In the genomic region with DNA sequence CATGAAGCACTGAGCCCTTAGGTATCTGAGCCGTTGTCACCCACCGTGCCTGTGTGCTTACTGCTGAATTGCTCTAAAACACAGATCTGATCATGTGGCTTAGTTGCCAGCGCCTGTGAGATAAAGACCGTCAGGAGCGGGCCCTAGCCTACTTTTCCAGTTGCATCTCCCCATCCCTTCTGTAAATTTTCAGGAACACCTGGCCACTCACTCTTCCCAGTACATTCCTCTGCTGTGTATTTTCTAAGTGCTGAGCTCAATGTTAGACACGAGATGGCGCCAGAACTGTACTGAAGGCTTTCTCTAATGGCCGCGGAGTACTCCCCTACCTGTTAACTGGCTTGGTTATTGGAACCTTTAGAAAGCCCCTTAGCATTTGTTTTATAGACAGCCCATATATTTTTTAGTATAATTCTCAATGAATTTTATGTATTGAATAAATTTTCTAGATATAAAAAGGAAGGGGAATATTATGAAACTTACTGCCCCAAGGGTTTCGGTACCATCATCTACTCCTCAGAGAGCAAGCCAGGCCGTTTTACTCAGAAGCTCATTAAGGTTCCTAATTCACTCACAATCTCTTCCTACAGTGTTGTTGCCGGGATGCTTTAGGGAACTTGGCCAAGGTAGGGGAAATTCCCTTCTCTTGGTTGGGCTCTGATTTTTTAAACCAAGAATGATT, we compare ENCODE assay signal across 8 cellular contexts. TPM values are rescaled to one million over a fixed set of nuclear protein-coding genes. Genes with fewer than 3 reads are reported as not detected.
DNase-seq lines count a peak whose midpoint lies in the region; ATAC-seq, FAIRE-seq and TF ChIP-seq lines count a peak whose summit lies in the region.

No MANE protein-coding gene starts in this region.

- intact Hi-C loops in K562 (cut with micrococcal nuclease) = loop anchor here (1.0 to 10.0 kb wide), 11 partner anchors 218 to 1026 kb away; a partner anchor contains a TSS

- peak; percentile 30 for DNase-seq in GM04504 (ENCODE audit: low read depth)
- DNase-seq in LHCN-M2 (ENCODE audit: low read depth) = peak; percentile 53
- peak; percentile 16 for DNase-seq in SK-N-MC (ENCODE audit: low read depth, low spot score)
- DNase-seq in K562 (ENCODE audit: extremely low read depth in 1 of 4, low spot score in 3 of 4) = peak; percentile 63 to 83 (median 70)
- DNase-seq in immature natural killer cell = peak; percentile 53 to 62 (median 62)

- H3K4me3 Mint-ChIP-seq in immature natural killer cell = peak overlapping the region; percentile 81 to 95 (median 92)

- H3K27ac ChIP-seq in 22Rv1 (no peak overlapping the region), SK-N-MC (no peak overlapping the region), K562 (ENCODE audit: extremely low read depth, low read depth, low read length) (no peak overlapping the region), skin epidermis (peak overlapping the region in 4 of 21 experiments; percentile 65 to 83 (median 82))

- in situ Hi-C loops in K562 (cut with MboI) = loop anchor here (5.0 kb wide), 1 partner anchor 226 kb away; a partner anchor contains a TSS

- peak; percentile 82 for TF ChIP-seq CTCF in 22Rv1 (IDR thresholded peaks at IDR 0.05)
- TF ChIP-seq CTCF in K562 (IDR thresholded peaks at IDR 0.05 in 2 of 3, conservative IDR thresholded peaks at IDR 0.05 in 1 of 3; ENCODE audit: insufficient read depth in 2 of 3, low read depth in 1 of 3, low read length in 3 of 3) = peak; percentile 88 to 96 (median 90)

- peaks cover 16 to 22% (median 20%) of the 10 kb centered on the region in 3 donors for H3K36me3 Mint-ChIP-seq in immature natural killer cell

- TF ChIP-seq EP300 in K562 (IDR thresholded peaks at IDR 0.05; ENCODE audit: low read length) = 0 out of 2 replicates have a peak, but pooled peaks have one; percentile 5

- 21% methylated on average over 12 of the region's 12 CpGs for WGBS in K562 (ENCODE audit: insufficient coverage, low coverage, missing lambda C conversion rate)

- peaks cover 2 to 6% (median 5%) of the 10 kb centered on the region in 3 donors for H3K27me3 Mint-ChIP-seq in immature natural killer cell (ENCODE audit: low read depth in 3 of 3)

- ATAC-seq in K562 = peak; percentile 80
- no peak for ATAC-seq in GM18520 (IDR thresholded peaks at IDR 0.05; ENCODE audit: unreplicated experiment)

- no peak overlapping the region for H3K9ac ChIP-seq in SK-N-MC (ENCODE audit: insufficient read length)
- peak overlapping the region in 1 of 2 experiments; percentile 61; a peak in 1 of 4 replicates for H3K9ac ChIP-seq in K562 (ENCODE audit: insufficient read depth in 1 of 2, low read depth in 2 of 2, low read length in 2 of 2)

- H3K4me3 ChIP-seq in SK-N-MC (no peak overlapping the region), K562 (peak overlapping the region; percentile 42; the same call in 1 of the 2 replicates), skin epidermis (peak overlapping the region in 4 of 7 experiments; percentile 55 to 65 (median 58))

- H2AFZ ChIP-seq in K562 (ENCODE audit: low read depth, low read length) = peak overlapping the region; percentile 88

- peak overlapping the region; percentile 84 for H3K4me2 ChIP-seq in K562 (ENCODE audit: insufficient read depth, low read length)

- no peaks in the 10 kb centered on the region for H3K79me2 ChIP-seq in K562 (ENCODE audit: control insufficient read depth, insufficient read depth, low read length)

- peaks cover 0 to 7% of the 10 kb centered on the region in 2 experiments; a peak in 3 of 5 replicates for H3K27me3 ChIP-seq in K562 (ENCODE audit: control insufficient read depth in 2 of 2, insufficient read depth in 2 of 2, low read length in 2 of 2)

- peaks cover 9 to 24% (median 15%) of the 10 kb centered on the region in 6 donors for H3K9me3 Mint-ChIP-seq in immature natural killer cell

- H3K36me3 ChIP-seq in SK-N-MC (ENCODE audit: insufficient read depth, low read length) = no peaks in the 10 kb centered on the region
- no peaks in the 10 kb centered on the region for H3K36me3 ChIP-seq in K562 (ENCODE audit: control insufficient read depth, insufficient read depth, low read length)

- no peaks in the 10 kb centered on the region for H4K20me1 ChIP-seq in K562 (replicated peaks; ENCODE audit: control insufficient read depth, insufficient read depth, low read length)

- TF ChIP-seq RAD21 in K562 (CRISPR knock-in tag; conservative IDR thresholded peaks at IDR 0.05 in 1 of 2, IDR thresholded peaks at IDR 0.05 in 1 of 2) = peak; percentile 92 to 96

- CTCF ChIA-PET in K562 (lab: Yijun Ruan, JAX; ENCODE audit: low intra/inter-chr PET ratio) = interaction anchor here (0.7 to 2.4 kb wide), 6 partner anchors 218 to 653 kb away, joined by 3 to 13 read pairs (median 4); no protein-coding TSS in a partner anchor

- no TSS peak for BruUV-seq in K562 (replicated peaks; lab: Mats Ljungman, UMichigan)

- peaks cover 17 to 19% of the 10 kb centered on the region in 2 donors for H3K4me1 Mint-ChIP-seq in immature natural killer cell

- H3K4me1 ChIP-seq in K562 (replicated peaks in 1 of 2; ENCODE audit: control insufficient read depth in 2 of 2, insufficient read depth in 2 of 2, low read length in 2 of 2) = peaks cover 5 to 19% of the 10 kb centered on the region in 2 experiments

- no peaks in the 10 kb centered on the region for H3K9me3 ChIP-seq in SK-N-MC (ENCODE audit: low read depth, low read length)
- no peaks in the 10 kb centered on the region for H3K9me3 ChIP-seq in K562 (replicated peaks; ENCODE audit: control insufficient read depth, insufficient read depth, low read depth, low read length)

- POLR2A ChIA-PET in K562 (lab: Yijun Ruan, JAX) = interaction anchor here (0.5 to 1.4 kb wide), 6 partner anchors 82 to 755 kb away, joined by 3 to 5 read pairs (median 4); a partner anchor contains a TSS

- no peaks in the 10 kb centered on the region for H3K9me1 ChIP-seq in K562 (ENCODE audit: control insufficient read depth, insufficient read depth, low read length)

- no peak for TF ChIP-seq POLR2A in K562 (conservative IDR thresholded peaks at IDR 0.05)

- peak overlapping the region; percentile 4 to 92 (median 68) for H3K27ac Mint-ChIP-seq in immature natural killer cell

- FAIRE-seq in K562 (lab: Jason Lieb, UNC) = peak; percentile 94

TF ChIP-seq in K562, 482 proteins besides CTCF, POLR2A, EP300 and RAD21 (continues in another document):
- TF ChIP-seq, protein P1, sequence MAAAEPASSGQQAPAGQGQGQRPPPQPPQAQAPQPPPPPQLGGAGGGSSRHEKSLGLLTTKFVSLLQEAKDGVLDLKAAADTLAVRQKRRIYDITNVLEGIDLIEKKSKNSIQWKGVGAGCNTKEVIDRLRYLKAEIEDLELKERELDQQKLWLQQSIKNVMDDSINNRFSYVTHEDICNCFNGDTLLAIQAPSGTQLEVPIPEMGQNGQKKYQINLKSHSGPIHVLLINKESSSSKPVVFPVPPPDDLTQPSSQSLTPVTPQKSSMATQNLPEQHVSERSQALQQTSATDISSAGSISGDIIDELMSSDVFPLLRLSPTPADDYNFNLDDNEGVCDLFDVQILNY (CRISPR knock-in tag; IDR thresholded peaks at IDR 0.05) = no peak
- TF ChIP-seq HOXB6 (CRISPR knock-in tag; IDR thresholded peaks at IDR 0.05; ENCODE audit: borderline replicate concordance) = no peak
- TF ChIP-seq DPF2 (IDR thresholded peaks at IDR 0.05) = no peak
- TF ChIP-seq CHD4 (IDR thresholded peaks at IDR 0.05; ENCODE audit: insufficient read depth, insufficient replicate concordance, low read depth, low read length, poor library complexity, severe bottlenecking) = no peak
- no peak for TF ChIP-seq TEAD2 (tag; IDR thresholded peaks at IDR 0.05)
- TF ChIP-seq, protein P2, sequence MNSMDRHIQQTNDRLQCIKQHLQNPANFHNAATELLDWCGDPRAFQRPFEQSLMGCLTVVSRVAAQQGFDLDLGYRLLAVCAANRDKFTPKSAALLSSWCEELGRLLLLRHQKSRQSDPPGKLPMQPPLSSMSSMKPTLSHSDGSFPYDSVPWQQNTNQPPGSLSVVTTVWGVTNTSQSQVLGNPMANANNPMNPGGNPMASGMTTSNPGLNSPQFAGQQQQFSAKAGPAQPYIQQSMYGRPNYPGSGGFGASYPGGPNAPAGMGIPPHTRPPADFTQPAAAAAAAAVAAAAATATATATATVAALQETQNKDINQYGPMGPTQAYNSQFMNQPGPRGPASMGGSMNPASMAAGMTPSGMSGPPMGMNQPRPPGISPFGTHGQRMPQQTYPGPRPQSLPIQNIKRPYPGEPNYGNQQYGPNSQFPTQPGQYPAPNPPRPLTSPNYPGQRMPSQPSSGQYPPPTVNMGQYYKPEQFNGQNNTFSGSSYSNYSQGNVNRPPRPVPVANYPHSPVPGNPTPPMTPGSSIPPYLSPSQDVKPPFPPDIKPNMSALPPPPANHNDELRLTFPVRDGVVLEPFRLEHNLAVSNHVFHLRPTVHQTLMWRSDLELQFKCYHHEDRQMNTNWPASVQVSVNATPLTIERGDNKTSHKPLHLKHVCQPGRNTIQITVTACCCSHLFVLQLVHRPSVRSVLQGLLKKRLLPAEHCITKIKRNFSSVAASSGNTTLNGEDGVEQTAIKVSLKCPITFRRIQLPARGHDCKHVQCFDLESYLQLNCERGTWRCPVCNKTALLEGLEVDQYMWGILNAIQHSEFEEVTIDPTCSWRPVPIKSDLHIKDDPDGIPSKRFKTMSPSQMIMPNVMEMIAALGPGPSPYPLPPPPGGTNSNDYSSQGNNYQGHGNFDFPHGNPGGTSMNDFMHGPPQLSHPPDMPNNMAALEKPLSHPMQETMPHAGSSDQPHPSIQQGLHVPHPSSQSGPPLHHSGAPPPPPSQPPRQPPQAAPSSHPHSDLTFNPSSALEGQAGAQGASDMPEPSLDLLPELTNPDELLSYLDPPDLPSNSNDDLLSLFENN (IDR thresholded peaks at IDR 0.05; ENCODE audit: low read depth in 2 of 2, low read length in 2 of 2) = no peak

RNA-seq across cellular contexts. Expression of a gene that starts 16.7 kb away (rescaled TPM):
- total RNA-seq in LHCN-M2 (2014; rRNA removed) = not detected in 2 replicates
- not detected for polyA plus RNA-seq in LHCN-M2 (2012)
- not detected in 2 replicates for total RNA-seq in K562 (2011; cell fraction: chromatin; rRNA removed; ENCODE audit: low replicate concordance)
- not detected in 2 replicates for total RNA-seq in K562 (2011; cell fraction: nucleolus; rRNA removed)
- not detected in 2 replicates for total RNA-seq in K562 (2011; cell fraction: nucleoplasm; rRNA removed)
- not detected in 2 replicates for total RNA-seq in K562 (2014; rRNA removed)
- not detected in 2 replicates for total RNA-seq in K562 (2014; rRNA removed; fragmentation: Illumina TruSeq; extraction: Trizol)
- not detected in 2 replicates for total RNA-seq in K562 (2015; rRNA removed; fragmentation: Illumina TruSeq; extraction: Trizol)
- not detected in 2 replicates for total RNA-seq in K562 (2021)
- 0.03 TPM in 1 of 2 replicates, not detected in the other for polyA plus RNA-seq in K562 (2011; rRNA removed)
- polyA plus RNA-seq in K562 (2011; cell fraction: cytosol; rRNA removed) = 0.07 TPM in 1 of 2 replicates, not detected in the other
- polyA plus RNA-seq in K562 (2011; cell fraction: nucleus; rRNA removed) = not detected in 2 replicates
- polyA plus RNA-seq in K562 (2012) = 0.05 TPM in 1 of 2 replicates, not detected in the other
- not detected in 2 replicates for polyA plus RNA-seq in K562 (2014; fragmentation: Illumina TruSeq; extraction: Trizol)
- polyA plus RNA-seq in K562 (2014; fragmentation: Nextera tagmentation; extraction: Ambion mirVana) = not detected
- polyA plus RNA-seq in K562 (2014; rRNA removed) = not detected in 2 replicates
- polyA minus RNA-seq in K562 (2011; rRNA and poly(A)+ RNA removed) = not detected in 2 replicates
- polyA minus RNA-seq in K562 (2011; cell fraction: cytosol; rRNA and poly(A)+ RNA removed) = not detected in 2 replicates
- polyA minus RNA-seq in K562 (2011; cell fraction: nucleus; rRNA and poly(A)+ RNA removed) = not detected in 2 replicates
- not detected for polyA plus RNA-seq in immature natural killer cell

Comparison
In these comparisons a context has a peak if more than half of its experiments do, and no peak if none do; other contexts are left out.
1. DNase-seq: peak in every context shown above with its lines; median percentile 70 in K562; 62 in immature natural killer cell; 53 in LHCN-M2; 30 in GM04504; 16 in SK-N-MC.